In the genomic region with DNA sequence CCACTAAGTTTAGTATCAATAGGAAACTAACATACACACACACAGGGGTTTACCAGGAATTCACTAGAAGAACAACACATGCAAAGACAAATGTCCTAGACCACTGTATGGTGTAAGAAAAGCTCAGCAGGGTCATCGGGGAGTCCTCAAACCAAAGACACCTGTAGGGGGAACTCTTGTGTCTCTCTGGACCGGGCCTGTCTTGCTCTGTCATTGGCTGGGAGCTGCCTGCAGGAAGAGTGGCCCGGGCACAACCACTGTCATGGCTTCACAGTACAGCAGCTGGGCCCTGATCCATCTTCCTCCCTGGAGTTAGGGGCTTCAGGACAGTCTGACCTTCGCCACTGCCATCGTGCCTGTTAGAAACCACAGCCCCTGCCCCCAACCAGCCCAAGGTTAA, we compare ENCODE assay signal across 22 cellular contexts.
DNase-seq lines count a peak whose midpoint lies in the region; ATAC-seq lines count a peak whose summit lies in the region.
"Had no signal": no experiment of that assay in that cellular context is flagged by ENCODE, and none has a peak within 500 bp of the region (broad histone marks: within the 10 kb centered on the region; RNA-seq: fewer than 3 reads in every experiment).

No MANE protein-coding gene starts in this region.

- H3K27ac Mint-ChIP-seq in immature natural killer cell = no peak overlapping the region
- no peak overlapping the region for H3K27ac Mint-ChIP-seq in activated CD4-positive, alpha-beta T cell treated with anti-CD3 and anti-CD28 coated beads, Interleukin-2, amount 10 ng/mL, durations not matched to agents 7 days and 5 days
- H3K27ac Mint-ChIP-seq: HFFc6; natural killer cell treated with Interleukin-12 subunit alpha and Interleukin-12 subunit beta and Interleukin-15 and Interleukin-18, amount 100 ng/mL, for 72 hours had no signal

- peak; percentile 32 for DNase-seq in 8988T
- peak; percentile 32 for DNase-seq in H7
- peak; percentile 1 for DNase-seq in SK-MEL-5 (ENCODE audit: low read depth, low spot score)
- peak; percentile 86 for DNase-seq in iPS-NIHi7 (ENCODE audit: extremely low spot score)
- no peak for DNase-seq in NCI-H2171 (lab: John Stamatoyannopoulos, UW)
- no peak for DNase-seq in immature natural killer cell
- no peak for DNase-seq in activated CD4-positive, alpha-beta T cell treated with anti-CD3 and anti-CD28 coated beads, Interleukin-2, amount 10 ng/mL, durations not matched to agents 7 days and 5 days
- DNase-seq: activated gamma-delta T cell, activated T-cell treated with anti-CD3 and anti-CD28 coated beads for 4 hours, adrenal gland, colonic mucosa, EL, HFFc6, left ventricle myocardium inferior, midbrain, NCI-H1436 treated with DMSO at 0.1 percent for 48 hours, NCI-H510A treated with DMSO at 0.1 percent for 48 hours, right lobe of liver, stomach, transverse colon had no signal

- H3K27me3 Mint-ChIP-seq in immature natural killer cell (ENCODE audit: low read depth in 3 of 3) = peaks cover 6 to 9% (median 8%) of the 10 kb centered on the region in 3 donors
- H3K27me3 Mint-ChIP-seq in activated CD4-positive, alpha-beta T cell treated with anti-CD3 and anti-CD28 coated beads, Interleukin-2, amount 10 ng/mL, durations not matched to agents 7 days and 5 days = peaks cover 4% of the 10 kb centered on the region

- H3K4me1 Mint-ChIP-seq in immature natural killer cell = no peaks in the 10 kb centered on the region
- peaks cover 7% of the 10 kb centered on the region for H3K4me1 Mint-ChIP-seq in activated CD4-positive, alpha-beta T cell treated with anti-CD3 and anti-CD28 coated beads, Interleukin-2, amount 10 ng/mL, durations not matched to agents 7 days and 5 days

- CTCF ChIA-PET in activated CD4-positive, alpha-beta T cell treated with anti-CD3 and anti-CD28 coated beads, Interleukin-2, amount 10 ng/mL, durations not matched to agents 7 days and 5 days (lab: Charles Lee) = no interaction called here

- no peak overlapping the region for H3K4me3 ChIP-seq in H7 (ENCODE audit: insufficient read depth, low read depth, low read length)
- H3K4me3 ChIP-seq: adrenal gland, colonic mucosa, left ventricle myocardium inferior, right lobe of liver, stomach, transverse colon had no signal

- in situ Hi-C loops in SK-MEL-5 (cut with HindIII; ENCODE audit: low pct_unique_long_range_greater_than_20kb, low sequenced_read_pairs) = no loop called here

- no peak overlapping the region for H3K4me3 Mint-ChIP-seq in immature natural killer cell
- no peak overlapping the region for H3K4me3 Mint-ChIP-seq in activated CD4-positive, alpha-beta T cell treated with anti-CD3 and anti-CD28 coated beads, Interleukin-2, amount 10 ng/mL, durations not matched to agents 7 days and 5 days
- H3K4me3 Mint-ChIP-seq: HFFc6; natural killer cell treated with Interleukin-12 subunit alpha and Interleukin-12 subunit beta and Interleukin-15 and Interleukin-18, amount 100 ng/mL, for 72 hours had no signal

- no peaks in the 10 kb centered on the region for H3K36me3 ChIP-seq in H7 (replicated peaks; ENCODE audit: control insufficient read depth, insufficient read depth, low read length)
- H3K36me3 ChIP-seq: adrenal gland, colonic mucosa, left ventricle myocardium inferior, right lobe of liver, stomach, transverse colon had no signal

- no peak for ATAC-seq in GM21576 (IDR thresholded peaks at IDR 0.05; ENCODE audit: unreplicated experiment)

- no peaks in the 10 kb centered on the region for H3K27me3 ChIP-seq in H7 (ENCODE audit: control insufficient read depth, insufficient read depth, low read length)
- H3K27me3 ChIP-seq: adrenal gland, colonic mucosa, right lobe of liver, stomach, transverse colon had no signal

- H3K36me3 Mint-ChIP-seq in immature natural killer cell = no peaks in the 10 kb centered on the region
- no peaks in the 10 kb centered on the region for H3K36me3 Mint-ChIP-seq in activated CD4-positive, alpha-beta T cell treated with anti-CD3 and anti-CD28 coated beads, Interleukin-2, amount 10 ng/mL, durations not matched to agents 7 days and 5 days (ENCODE audit: low read depth)
- H3K36me3 Mint-ChIP-seq: natural killer cell treated with Interleukin-12 subunit alpha and Interleukin-12 subunit beta and Interleukin-15 and Interleukin-18, amount 100 ng/mL, for 72 hours had no signal

- POLR2A ChIA-PET in activated CD4-positive, alpha-beta T cell treated with anti-CD3 and anti-CD28 coated beads, Interleukin-2, amount 10 ng/mL, durations not matched to agents 7 days and 5 days (lab: Charles Lee) = no interaction called here

- H3K9me3 Mint-ChIP-seq in immature natural killer cell = no peaks in the 10 kb centered on the region
- H3K9me3 Mint-ChIP-seq in activated CD4-positive, alpha-beta T cell treated with anti-CD3 and anti-CD28 coated beads, Interleukin-2, amount 10 ng/mL, durations not matched to agents 7 days and 5 days = no peaks in the 10 kb centered on the region
- H3K9me3 Mint-ChIP-seq: HFFc6 had no signal

Comparison
In these comparisons a context has a peak if more than half of its experiments do, and no peak if none do; other contexts are left out.
1. DNase-seq: peak in 8988T (single experiment), H7 (single experiment), SK-MEL-5 (single experiment) and iPS-NIHi7 (single experiment); none in NCI-H2171 (single experiment), immature natural killer cell (0 of 3) and activated CD4-positive, alpha-beta T cell treated with anti-CD3 and anti-CD28 coated beads, Interleukin-2, amount 10 ng/mL, durations not matched to agents 7 days and 5 days (single experiment).